1 cellular context compared by ENCODE assay signal in the genomic region with DNA sequence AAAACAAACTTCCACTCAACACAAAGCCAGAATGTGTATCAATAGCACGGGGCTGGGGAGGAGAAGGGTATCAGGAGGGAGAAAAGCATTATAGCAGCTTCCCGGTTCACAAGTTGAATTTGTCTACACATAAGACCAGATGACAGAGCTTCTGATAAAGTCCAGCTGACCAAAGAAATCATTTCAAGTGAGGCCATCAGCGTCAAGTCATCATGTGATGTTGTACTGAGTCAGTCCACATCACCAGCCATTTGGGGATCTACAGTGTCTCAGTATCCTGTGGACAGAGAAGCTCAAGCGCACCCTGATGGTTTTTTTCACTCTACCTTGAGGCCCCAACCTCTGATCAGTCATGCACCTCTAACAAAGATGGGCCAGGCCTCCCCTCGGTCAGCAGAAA.
TF ChIP-seq lines count a peak whose summit lies in the region.

No MANE protein-coding gene starts in this region.

TF ChIP-seq in H1, 55 proteins besides CTCF, POLR2A, EP300 and RAD21:
- TF ChIP-seq CEBPB (IDR thresholded peaks at IDR 0.05; ENCODE audit: low read depth, low read length) (no peak), JUN (IDR thresholded peaks at IDR 0.05; ENCODE audit: low read depth, low read length) (no peak), EZH2 (IDR thresholded peaks at IDR 0.05; ENCODE audit: low read depth, low read length, severe bottlenecking) (no peak)
TF ChIP-seq in H1: peak in this region for 0.
